In the genomic region with DNA sequence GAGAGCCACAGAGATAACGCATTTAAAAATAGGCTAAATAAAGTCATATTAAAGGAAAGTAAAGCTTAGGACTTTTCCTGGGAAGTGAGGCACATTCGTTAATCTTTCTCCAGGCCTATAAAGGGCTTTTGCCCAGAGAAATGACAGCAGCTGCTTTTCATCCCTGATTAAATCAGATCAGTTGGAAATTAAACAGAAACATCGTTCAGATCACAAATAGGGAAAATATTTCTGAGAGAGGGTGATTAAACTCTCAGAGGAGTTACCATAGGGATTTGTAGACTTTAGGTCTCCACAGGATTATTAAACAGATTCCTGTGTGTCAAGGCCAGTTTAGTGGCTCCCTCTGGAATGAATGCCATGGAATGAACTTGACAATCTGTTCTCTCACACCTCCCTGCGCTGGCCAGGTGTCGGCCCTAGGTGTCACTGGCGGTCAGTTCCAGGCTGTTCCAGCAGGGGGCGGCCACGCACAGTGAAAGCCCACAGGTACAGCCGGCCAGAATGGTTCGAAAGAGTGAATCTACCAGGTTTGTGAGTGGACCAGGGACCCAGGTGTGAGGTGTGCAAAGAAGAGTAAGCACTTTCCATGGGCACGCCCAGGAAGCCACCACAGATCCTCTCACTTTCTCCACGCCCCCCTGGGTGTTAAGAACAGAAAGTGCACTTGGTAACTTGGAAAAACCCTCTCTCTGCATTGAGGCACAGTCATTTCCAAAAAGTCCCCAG, we compare ENCODE assay signal across 8 cellular contexts.
DNase-seq lines count a peak whose midpoint lies in the region; ATAC-seq, FAIRE-seq and TF ChIP-seq lines count a peak whose summit lies in the region.

No MANE protein-coding gene starts in this region.

- no peak overlapping the region for H3K4me3 Mint-ChIP-seq in CD8-positive, alpha-beta T cell

- POLR2A ChIA-PET in CD8-positive, alpha-beta T cell (lab: Charles Lee) = no interaction called here
- POLR2A ChIA-PET in endothelial cell of umbilical vein (lab: Charles Lee) = interaction anchor here (1.7 kb wide), 1 partner anchor 313 kb away, joined by 4 read pairs; no protein-coding TSS in a partner anchor

- H3K27ac Mint-ChIP-seq in CD8-positive, alpha-beta T cell = no peak overlapping the region

- no peak overlapping the region for H3K4me2 ChIP-seq in endothelial cell of umbilical vein (ENCODE audit: insufficient read depth, low read length)

- no peaks in the 10 kb centered on the region for H3K9me1 ChIP-seq in endothelial cell of umbilical vein (replicated peaks; ENCODE audit: control insufficient read depth, extremely low read depth, insufficient read depth, low read length)

- peak overlapping the region; percentile 4 for H2AFZ ChIP-seq in endothelial cell of umbilical vein (ENCODE audit: low read depth, low read length)

- H3K9me3 Mint-ChIP-seq in CD8-positive, alpha-beta T cell = no peaks in the 10 kb centered on the region

- peaks cover 4% of the 10 kb centered on the region for H3K27me3 Mint-ChIP-seq in CD8-positive, alpha-beta T cell (ENCODE audit: low read depth)

- no TSS peak for BruUV-seq in endothelial cell of umbilical vein (replicated peaks; lab: Mats Ljungman, UMichigan)

- H3K4me3 ChIP-seq in CD8-positive, alpha-beta T cell (ENCODE audit: low read depth, low read length) = no peak overlapping the region
- no peak overlapping the region for H3K4me3 ChIP-seq in endothelial cell of umbilical vein (replicated peaks in 1 of 3; ENCODE audit: insufficient read depth in 1 of 3, low read depth in 1 of 3, low read length in 3 of 3)

- CTCF ChIA-PET in CD8-positive, alpha-beta T cell (lab: Charles Lee) = interaction anchor here (0.6 to 3.6 kb wide), 10 partner anchors 9 to 939 kb away, joined by 3 to 20 read pairs (median 4); a partner anchor contains a TSS
- CTCF ChIA-PET in endothelial cell of umbilical vein (lab: Charles Lee) = interaction anchor here (0.7 to 3.4 kb wide), 12 partner anchors 10 to 939 kb away, joined by 3 to 53 read pairs (median 5); no protein-coding TSS in a partner anchor

- peak; percentile 69 to 90 (median 77) for DNase-seq in CD8-positive, alpha-beta T cell
- peak; percentile 24 for DNase-seq in GM19240 (ENCODE audit: insufficient read length, low spot score)
- DNase-seq in NCI-H774 (lab: John Stamatoyannopoulos, UW) = peak; percentile 61
- DNase-seq in activated CD8-positive, alpha-beta memory T cell treated with anti-CD3 and anti-CD28 coated beads, Interleukin-2, amount 50 U/mL, for 1 hour (ENCODE audit: extremely low read depth) = peak; percentile 14
- DNase-seq in endothelial cell of umbilical vein (ENCODE audit: low read depth, low spot score) = peak; percentile 86
- DNase-seq in myocyte (ENCODE audit: low read depth) = peak; percentile 75
- peak; percentile 59 to 60 for DNase-seq in stimulated activated CD8-positive, alpha-beta memory T cell treated with anti-CD3 and anti-CD28 coated beads, Interleukin-7, amount 100 ng/mL, for 4 hours (ENCODE audit: low read depth in 2 of 2)

- no peak for TF ChIP-seq POLR2A in endothelial cell of umbilical vein (IDR thresholded peaks at IDR 0.05; ENCODE audit: low read depth, low read length)

- H3K36me3 ChIP-seq in CD8-positive, alpha-beta T cell (ENCODE audit: insufficient read depth, low read length) = no peaks in the 10 kb centered on the region
- no peaks in the 10 kb centered on the region for H3K36me3 ChIP-seq in endothelial cell of umbilical vein (ENCODE audit: control insufficient read depth in 2 of 2, extremely low read depth in 1 of 2, insufficient read depth in 2 of 2, low read length in 2 of 2)

- no peak overlapping the region for H3K9ac ChIP-seq in endothelial cell of umbilical vein (replicated peaks; ENCODE audit: extremely low read depth, insufficient read depth, low read length)

- H3K9me3 ChIP-seq in CD8-positive, alpha-beta T cell (ENCODE audit: low read length) = no peaks in the 10 kb centered on the region
- no peaks in the 10 kb centered on the region for H3K9me3 ChIP-seq in endothelial cell of umbilical vein (replicated peaks; ENCODE audit: control insufficient read depth, insufficient read depth, low read length)

- no peaks in the 10 kb centered on the region for H4K20me1 ChIP-seq in endothelial cell of umbilical vein (replicated peaks; ENCODE audit: control insufficient read depth, extremely low read depth, insufficient read depth, low read length)

- H3K4me1 ChIP-seq in CD8-positive, alpha-beta T cell (ENCODE audit: insufficient read depth, low read length) = peaks cover 3% of the 10 kb centered on the region
- H3K4me1 ChIP-seq in endothelial cell of umbilical vein (ENCODE audit: control insufficient read depth, extremely low read depth, insufficient read depth, low read length) = peaks cover 17% of the 10 kb centered on the region

- ATAC-seq in CD8-positive, alpha-beta T cell = peak; percentile 96
- peak; percentile 93 for ATAC-seq in HG03342 (IDR thresholded peaks at IDR 0.05; ENCODE audit: unreplicated experiment)

- H3K79me2 ChIP-seq in endothelial cell of umbilical vein (ENCODE audit: control insufficient read depth, insufficient read depth, low read length) = no peaks in the 10 kb centered on the region

- peak; percentile 98 for TF ChIP-seq CTCF in CD8-positive, alpha-beta T cell (IDR thresholded peaks at IDR 0.05)
- TF ChIP-seq CTCF in endothelial cell of umbilical vein (IDR thresholded peaks at IDR 0.05; ENCODE audit: extremely low read depth in 1 of 2, insufficient read depth in 1 of 2, low read depth in 1 of 2, low read length in 2 of 2) = peak; percentile 98 to 99

- no peak overlapping the region for H3K27ac ChIP-seq in CD8-positive, alpha-beta T cell (ENCODE audit: low read depth, low read length)
- peak overlapping the region; percentile 36 for H3K27ac ChIP-seq in endothelial cell of umbilical vein (ENCODE audit: insufficient read depth, low read depth, low read length)

- H3K27me3 ChIP-seq in CD8-positive, alpha-beta T cell (ENCODE audit: insufficient read depth, low read length) = no peaks in the 10 kb centered on the region
- no peaks in the 10 kb centered on the region for H3K27me3 ChIP-seq in endothelial cell of umbilical vein (ENCODE audit: control insufficient read depth in 2 of 2, insufficient read depth in 2 of 2, low read length in 2 of 2)

- dilution Hi-C loops in endothelial cell of umbilical vein (cut with MboI; ENCODE audit: extremely low pct_ligation_motif_present, low sequenced_read_pairs) = no loop called here

- intact Hi-C loops in CD8-positive, alpha-beta T cell (cut with DNase I, micrococcal nuclease) = loop anchor here (1.0 to 10.0 kb wide), 5 partner anchors 310 to 940 kb away; no protein-coding TSS in a partner anchor
- intact Hi-C loops in endothelial cell of umbilical vein (cut with micrococcal nuclease) = loop anchor here (1.0 to 5.0 kb wide), 8 partner anchors 27 to 940 kb away; no protein-coding TSS in a partner anchor

- peak; percentile 84 for FAIRE-seq in endothelial cell of umbilical vein (lab: Jason Lieb, UNC)

- peaks cover 5% of the 10 kb centered on the region for H3K4me1 Mint-ChIP-seq in CD8-positive, alpha-beta T cell (ENCODE audit: low read depth)

- H3K36me3 Mint-ChIP-seq in CD8-positive, alpha-beta T cell = no peaks in the 10 kb centered on the region

TF ChIP-seq in endothelial cell of umbilical vein, 7 proteins besides CTCF, POLR2A, EP300 and RAD21:
- TF ChIP-seq JUN (IDR thresholded peaks at IDR 0.05; ENCODE audit: borderline replicate concordance, insufficient read depth, insufficient read length, low read depth) = no peak
- TF ChIP-seq GATA2 (IDR thresholded peaks at IDR 0.05; ENCODE audit: insufficient read depth, insufficient read length, low read depth, low read length) = peak; percentile 6
TF ChIP-seq in endothelial cell of umbilical vein: peak in this region for 1.

Comparison
In these comparisons a context has a peak if more than half of its experiments do, and no peak if none do; other contexts are left out.
1. DNase-seq: peak in every context shown above with its lines; median percentile 86 in endothelial cell of umbilical vein; 77 in CD8-positive, alpha-beta T cell; 75 in myocyte; 61 in NCI-H774; 60 in stimulated activated CD8-positive, alpha-beta memory T cell treated with anti-CD3 and anti-CD28 coated beads, Interleukin-7, amount 100 ng/mL, for 4 hours; 24 in GM19240; 14 in activated CD8-positive, alpha-beta memory T cell treated with anti-CD3 and anti-CD28 coated beads, Interleukin-2, amount 50 U/mL, for 1 hour.